Comparison of ENCODE assay signal across 15 cellular contexts in genomic region chr2:237870754-237871651, GRCh38. TPM values are rescaled to one million over a fixed set of nuclear protein-coding genes. Genes with fewer than 3 reads are reported as not detected.
DNase-seq lines count a peak whose midpoint lies in the region; ATAC-seq and TF ChIP-seq lines count a peak whose summit lies in the region.
"Had no signal": no experiment of that assay in that cellular context is flagged by ENCODE, and none has a peak within 500 bp of the region (broad histone marks: within the 10 kb centered on the region; RNA-seq: fewer than 3 reads in every experiment).

No MANE protein-coding gene starts in this region.

- intact Hi-C loops in left cardiac atrium (cut with DNase I): no loop called here
- intact Hi-C loops in sigmoid colon (cut with DNase I): no loop called here

- POLR2A ChIA-PET in RWPE1 (lab: Yijun Ruan, JAX; ENCODE audit: low non-redundant PET): no interaction called here

- TF ChIP-seq CTCF in RWPE1 (conservative IDR thresholded peaks at IDR 0.05; ENCODE audit: low read depth) (no peak), sigmoid colon (IDR thresholded peaks at IDR 0.05) (no peak)

- H3K9ac ChIP-seq in BLaER1 treated with 17β-estradiol and CSF1 and Interleukin-3, amounts not matched to agents 10 nM and 100 nM: no peak overlapping the region

- no peaks in the 10 kb centered on the region for H3K36me3 ChIP-seq in BLaER1 treated with 17β-estradiol and CSF1 and Interleukin-3, amounts not matched to agents 10 nM and 100 nM
- H3K36me3 ChIP-seq in sigmoid colon: no peaks in the 10 kb centered on the region

- no peaks in the 10 kb centered on the region for H3K9me3 ChIP-seq in BLaER1 treated with 17β-estradiol and CSF1 and Interleukin-3, amounts not matched to agents 10 nM and 100 nM (replicated peaks in 1 of 11)
- H3K9me3 ChIP-seq in sigmoid colon: no peaks in the 10 kb centered on the region

- peaks cover 0 to 32% (median 8%) of the 10 kb centered on the region in 11 experiments; a peak in 11 of 22 replicates for H3K27me3 ChIP-seq in BLaER1 treated with 17β-estradiol and CSF1 and Interleukin-3, amounts not matched to agents 10 nM and 100 nM
- H3K27me3 ChIP-seq in sigmoid colon: no peaks in the 10 kb centered on the region

- WGBS in sigmoid colon, 2 donors: 83 to 89% methylated on average over 23 of the region's 23 CpGs

- no peak overlapping the region for H3K4me3 ChIP-seq in BLaER1 treated with 17β-estradiol and CSF1 and Interleukin-3, amounts not matched to agents 10 nM and 100 nM
- H3K4me3 ChIP-seq in sigmoid colon: peak overlapping the region in 2 of 4 donors; percentile 3

- H3K27ac ChIP-seq in BLaER1 treated with 17β-estradiol and CSF1 and Interleukin-3, amounts not matched to agents 10 nM and 100 nM: no peak overlapping the region
- H3K27ac ChIP-seq in RWPE1 (peak overlapping the region; percentile 100), sigmoid colon (peak overlapping the region; percentile 91 to 97 (median 96))
- H3K27ac ChIP-seq: HL-60 had no signal

- peak overlapping the region in 9 of 11 experiments; percentile 31 to 83 (median 70); a peak in 17 of 22 replicates for H3K4me2 ChIP-seq in BLaER1 treated with 17β-estradiol and CSF1 and Interleukin-3, amounts not matched to agents 10 nM and 100 nM

- TF ChIP-seq EP300 in sigmoid colon (IDR thresholded peaks at IDR 0.05): no peak

- H4K20me1 ChIP-seq in BLaER1 treated with 17β-estradiol and CSF1 and Interleukin-3, amounts not matched to agents 10 nM and 100 nM: peaks cover 0 to 8% (median 0%) of the 10 kb centered on the region in 11 experiments; a peak in 2 of 22 replicates

- no peak for DNase-seq in RWPE1 (ENCODE audit: low spot score)
- no peak for DNase-seq in left cardiac atrium
- DNase-seq in sigmoid colon: peak; percentile 69
- no peak for DNase-seq in stimulated activated CD4-positive, alpha-beta T cell treated with anti-CD3 and anti-CD28 coated beads, Interleukin-12 subunit alpha, Interleukin-12 subunit beta, amount 100 ng/mL, for 4 hours
- no peak for DNase-seq in HK-2 (ENCODE audit: unreplicated experiment)
- DNase-seq: activated CD4-positive, alpha-beta T cell treated with anti-CD3 and anti-CD28 coated beads, Interleukin-2, amount 50 U/mL, for 1 hour; amniotic stem cell; DMS53; KBM-7; SIG-M5; stimulated activated naive B cell treated with anti-CD40 and anti-IgM and Interleukin-4, amounts not matched to agents 10 μg/mL and 1 μg/mL and 100 μg/mL, for 72 hours; T1000 had no signal

- no peak for TF ChIP-seq POLR2A in sigmoid colon (IDR thresholded peaks at IDR 0.05)

- ATAC-seq in left cardiac atrium: peak; percentile 14 to 25
- no peak for ATAC-seq in GM18858 (IDR thresholded peaks at IDR 0.05; ENCODE audit: unreplicated experiment)
- ATAC-seq: stimulated activated naive B cell treated with anti-CD40 and anti-IgM and Interleukin-4, amounts not matched to agents 10 μg/mL and 1 μg/mL and 100 μg/mL, for 72 hours had no signal

- H3K4me1 ChIP-seq in BLaER1 treated with 17β-estradiol and CSF1 and Interleukin-3, amounts not matched to agents 10 nM and 100 nM: peaks cover 11 to 45% (median 34%) of the 10 kb centered on the region in 10 experiments
- H3K4me1 ChIP-seq in sigmoid colon: peaks cover 0 to 100% (median 99%) of the 10 kb centered on the region in 4 donors

- CTCF ChIA-PET in RWPE1 (lab: Yijun Ruan, JAX): no interaction called here

RNA-seq across cellular contexts. Expression of gene RAMP1, which starts 11.6 kb away (rescaled TPM):
- total RNA-seq in left cardiac atrium (100 to 1,000 TPM in 1 of 2 donors, 10 to 100 TPM in 1; 86.7 to 359 TPM), sigmoid colon (100 to 1,000 TPM; 324 to 788 (median 447) TPM)
- 10 to 100 TPM in 2 of 3 donors, not detected in 1; 13.2 to 50.1 TPM for polyA plus RNA-seq in sigmoid colon

Comparison
In these comparisons a context has a peak if more than half of its experiments do, and no peak if none do; other contexts are left out.
1. H3K27ac ChIP-seq: peak in RWPE1 (single experiment) and sigmoid colon (4 of 4); none in BLaER1 treated with 17β-estradiol and CSF1 and Interleukin-3, amounts not matched to agents 10 nM and 100 nM (0 of 11).